Comparison of ENCODE assay signal across 6 cellular contexts in the genomic region with DNA sequence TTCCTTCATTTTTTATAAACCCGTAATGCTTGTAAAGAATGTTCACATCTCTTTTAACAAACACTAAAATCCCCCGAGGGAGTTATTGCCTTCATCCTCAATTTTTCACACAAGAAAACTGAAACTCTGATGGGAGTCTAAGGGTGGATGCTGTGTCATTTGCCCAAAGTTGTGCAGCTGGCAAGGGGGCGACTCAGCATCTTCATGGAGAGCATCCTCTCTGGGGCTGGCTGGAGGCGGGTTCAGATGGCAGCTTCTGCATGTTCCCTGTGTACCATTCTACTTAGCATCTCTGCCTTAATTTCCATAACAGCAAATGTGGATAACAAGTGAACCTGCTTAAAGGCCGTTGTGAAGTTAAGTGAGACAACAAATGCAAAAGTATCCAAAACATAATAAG.
"Had no signal": no experiment of that assay in that cellular context is flagged by ENCODE, and none has a peak within 500 bp of the region (broad histone marks: within the 10 kb centered on the region; RNA-seq: fewer than 3 reads in every experiment).

No MANE protein-coding gene starts in this region.

- DNase-seq: H9, HCEC 1CT had no signal

- H3K4me3 ChIP-seq: GM23338 had no signal

- ATAC-seq: GM23338, HepG2 had no signal

- H3K27ac ChIP-seq: HL-60 had no signal

- H2AFZ ChIP-seq: GM23338 had no signal

- FAIRE-seq: H1, HepG2 had no signal

- H3K4me2 ChIP-seq: GM23338 had no signal
